In the genomic region with DNA sequence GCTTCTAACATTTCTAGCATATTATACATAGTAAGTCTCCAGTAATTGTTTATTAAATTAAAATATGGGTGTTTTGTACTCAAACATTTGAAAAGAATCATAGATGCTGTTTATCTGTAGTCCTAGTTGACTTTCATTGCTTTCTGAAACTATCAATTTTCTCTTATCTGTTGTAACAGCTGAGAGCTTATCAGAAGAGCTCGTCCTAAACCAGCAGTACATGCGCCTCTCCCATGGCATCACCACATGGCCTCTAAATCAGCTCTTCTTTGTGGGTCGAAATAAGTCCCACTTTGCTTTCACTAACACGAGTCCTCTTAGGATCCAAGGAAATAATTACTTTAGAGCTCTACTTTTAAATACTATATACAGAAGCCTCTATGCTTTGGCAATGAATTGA, we compare ENCODE assay signal across 21 cellular contexts. TPM values are rescaled to one million over a fixed set of nuclear protein-coding genes. Genes with fewer than 3 reads are reported as not detected.
DNase-seq lines count a peak whose midpoint lies in the region; ATAC-seq, FAIRE-seq and TF ChIP-seq lines count a peak whose summit lies in the region.
"Had no signal": no experiment of that assay in that cellular context is flagged by ENCODE, and none has a peak within 500 bp of the region (broad histone marks: within the 10 kb centered on the region; RNA-seq: fewer than 3 reads in every experiment).

No MANE protein-coding gene starts in this region.

- peaks cover 20% of the 10 kb centered on the region for H3K4me1 Mint-ChIP-seq in astrocyte (ENCODE audit: low read depth, unreplicated experiment)
- peaks cover 44 to 76% (median 62%) of the 10 kb centered on the region in 3 donors for H3K4me1 Mint-ChIP-seq in naive B cell

- H3K27me3 Mint-ChIP-seq in astrocyte (ENCODE audit: low read depth, unreplicated experiment): no peaks in the 10 kb centered on the region
- H3K27me3 Mint-ChIP-seq in naive B cell: no peaks in the 10 kb centered on the region
- H3K27me3 Mint-ChIP-seq: CD4-positive, alpha-beta T cell had no signal

- H3K9me2 ChIP-seq in GM23248 (ENCODE audit: insufficient read depth): no peaks in the 10 kb centered on the region

- in situ Hi-C loops in GM23248 (cut with MboI): no loop called here

- H3K9me3 ChIP-seq in astrocyte (ENCODE audit: insufficient read depth, low read depth, low read length) (no peaks in the 10 kb centered on the region), GM23248 (ENCODE audit: low read depth) (no peaks in the 10 kb centered on the region)
- H3K9me3 ChIP-seq: A549, HAP-1 had no signal

- TF ChIP-seq CTCF in C4-2B (conservative IDR thresholded peaks at IDR 0.05) (no peak), astrocyte (IDR thresholded peaks at IDR 0.05; ENCODE audit: insufficient read depth, low read depth, low read length) (no peak)

- DNase-seq in astrocyte (ENCODE audit: low read depth) (no peak), naive B cell (no peak), T-helper 2 cell (no peak), GM23248 (no peak), kidney tubule cell (ENCODE audit: low spot score) (no peak)
- DNase-seq: CD4-positive, alpha-beta T cell; KG1; NCI-H1092; NCI-H146; NCI-H2029 treated with DMSO at 0.1 percent for 48 hours; NCI-H510A treated with DMSO at 0.1 percent for 48 hours; NCI-H748 treated with DMSO at 0.1 percent for 48 hours; SIG-M5 had no signal

- H3K4me2 ChIP-seq in astrocyte (ENCODE audit: low read length) (no peak overlapping the region), GM23248 (ENCODE audit: unreplicated experiment) (no peak overlapping the region)
- H3K4me2 ChIP-seq: A549, GM23338 had no signal

- H2AFZ ChIP-seq in astrocyte (ENCODE audit: low read depth, low read length): no peak overlapping the region
- H2AFZ ChIP-seq in GM23248: no peak overlapping the region
- H2AFZ ChIP-seq: GM23338 had no signal

- no peak for FAIRE-seq in astrocyte (lab: Jason Lieb, UNC)
- FAIRE-seq: A549, GM12891, GM18507 had no signal

- no peak overlapping the region for H3K9ac ChIP-seq in astrocyte (ENCODE audit: low read length)
- H3K9ac ChIP-seq in GM23248: no peak overlapping the region

- no peaks in the 10 kb centered on the region for H3K27me3 ChIP-seq in astrocyte (ENCODE audit: insufficient read depth, low read length)
- H3K27me3 ChIP-seq in GM23248 (replicated peaks; ENCODE audit: insufficient read depth): no peaks in the 10 kb centered on the region

- peaks cover 5% of the 10 kb centered on the region; the same call in 1 of the 2 replicates for H3F3A ChIP-seq in GM23248 (ENCODE audit: insufficient read depth)

- no peak overlapping the region for H3K27ac Mint-ChIP-seq in astrocyte (ENCODE audit: unreplicated experiment)
- H3K27ac Mint-ChIP-seq in naive B cell: peak overlapping the region in 4 of 6 donors; percentile 8 to 58 (median 46)
- H3K27ac Mint-ChIP-seq: CD4-positive, alpha-beta T cell; GM23338 had no signal

- H3K27ac ChIP-seq in C4-2B (peak overlapping the region; percentile 40; the same call in 1 of the 2 replicates), astrocyte (ENCODE audit: low read depth, low read length) (peak overlapping the region; percentile 11), GM23248 (no peak overlapping the region)
- H3K27ac ChIP-seq: A549, HL-60 had no signal

- H3K4me3 Mint-ChIP-seq in astrocyte (ENCODE audit: unreplicated experiment) (no peak overlapping the region), naive B cell (peak overlapping the region in 1 of 8 donors; percentile 31)
- H3K4me3 Mint-ChIP-seq: CD4-positive, alpha-beta T cell; GM23338 had no signal

- H3K4me3 ChIP-seq in astrocyte (ENCODE audit: insufficient read depth, low read depth, low read length) (no peak overlapping the region), GM23248 (no peak overlapping the region)
- H3K4me3 ChIP-seq: A549, GM23338, HAP-1 had no signal

- H3K9me3 Mint-ChIP-seq in astrocyte (ENCODE audit: unreplicated experiment): no peaks in the 10 kb centered on the region
- H3K9me3 Mint-ChIP-seq in naive B cell: no peaks in the 10 kb centered on the region
- H3K9me3 Mint-ChIP-seq: CD4-positive, alpha-beta T cell; GM23338 had no signal

- peaks cover 4% of the 10 kb centered on the region for H3K36me3 Mint-ChIP-seq in astrocyte (ENCODE audit: low read depth, unreplicated experiment)
- H3K36me3 Mint-ChIP-seq in naive B cell: peaks cover 6 to 8% of the 10 kb centered on the region in 2 donors

- WGBS in GM23248 (ENCODE audit: low coverage in 1 of 2, low lambda C conversion rate in 2 of 2, missing lambda C conversion rate in 2 of 2), 2 experiments: 93 to 98% methylated on average over 4 of the region's 4 CpGs

- H3K4me1 ChIP-seq in astrocyte (ENCODE audit: insufficient read depth, low read length) (no peaks in the 10 kb centered on the region), GM23248 (ENCODE audit: insufficient read depth) (no peaks in the 10 kb centered on the region)
- H3K4me1 ChIP-seq: HAP-1 had no signal

- peaks cover 66% of the 10 kb centered on the region for H4K20me1 ChIP-seq in astrocyte (ENCODE audit: insufficient read depth, low read length)
- 0 out of 2 replicates have a peak, but pooled peaks cover 8% of the 10 kb centered on the region for H4K20me1 ChIP-seq in GM23248 (ENCODE audit: insufficient read depth)

- H3K79me2 ChIP-seq in astrocyte (ENCODE audit: insufficient read depth, low read length) (peaks cover 90% of the 10 kb centered on the region), GM23248 (ENCODE audit: insufficient read depth) (peaks cover 94% of the 10 kb centered on the region)

- H3K36me3 ChIP-seq in astrocyte (ENCODE audit: insufficient read depth, low read length) (no peaks in the 10 kb centered on the region), GM23248 (ENCODE audit: low read depth) (no peaks in the 10 kb centered on the region)
- H3K36me3 ChIP-seq: HAP-1 had no signal

- no peak for ATAC-seq in SK-N-SH treated with all-trans-retinoic acid at 6 μM for 48 hours
- ATAC-seq in naive B cell (ENCODE audit: low read depth in 2 of 2): no peak
- ATAC-seq: GM23338 had no signal

TF ChIP-seq in SK-N-SH treated with all-trans-retinoic acid at 6 μM for 48 hours, 23 proteins besides CTCF, POLR2A, EP300 and RAD21:
- TF ChIP-seq, protein P1, sequence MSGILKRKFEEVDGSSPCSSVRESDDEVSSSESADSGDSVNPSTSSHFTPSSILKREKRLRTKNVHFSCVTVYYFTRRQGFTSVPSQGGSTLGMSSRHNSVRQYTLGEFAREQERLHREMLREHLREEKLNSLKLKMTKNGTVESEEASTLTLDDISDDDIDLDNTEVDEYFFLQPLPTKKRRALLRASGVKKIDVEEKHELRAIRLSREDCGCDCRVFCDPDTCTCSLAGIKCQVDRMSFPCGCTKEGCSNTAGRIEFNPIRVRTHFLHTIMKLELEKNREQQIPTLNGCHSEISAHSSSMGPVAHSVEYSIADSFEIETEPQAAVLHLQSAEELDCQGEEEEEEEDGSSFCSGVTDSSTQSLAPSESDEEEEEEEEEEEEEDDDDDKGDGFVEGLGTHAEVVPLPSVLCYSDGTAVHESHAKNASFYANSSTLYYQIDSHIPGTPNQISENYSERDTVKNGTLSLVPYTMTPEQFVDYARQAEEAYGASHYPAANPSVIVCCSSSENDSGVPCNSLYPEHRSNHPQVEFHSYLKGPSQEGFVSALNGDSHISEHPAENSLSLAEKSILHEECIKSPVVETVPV (CRISPR knock-in tag; IDR thresholded peaks at IDR 0.05): no peak
- TF ChIP-seq ARNTL (CRISPR knock-in tag; IDR thresholded peaks at IDR 0.05; ENCODE audit: borderline replicate concordance, low read depth) (no peak), CSDC2 (CRISPR knock-in tag; IDR thresholded peaks at IDR 0.05) (no peak), TCF4 (CRISPR knock-in tag; IDR thresholded peaks at IDR 0.05; ENCODE audit: borderline replicate concordance) (peak; percentile 60; the same call in 1 of the 2 replicates)

RNA-seq across cellular contexts. Expression of a gene that starts 55.1 kb away (rescaled TPM):
- total RNA-seq in astrocyte: 101 and 103 TPM in 2 replicates
- 10 to 100 TPM; 12.9 to 77.5 (median 19.5) TPM for polyA plus RNA-seq in naive B cell (ENCODE audit: low read depth in 6 of 6)
- 42.3 and 57.0 TPM in 2 replicates for total RNA-seq in GM23248 (2014; rRNA removed; shearing (Covaris generic))
- 40.9 and 42.8 TPM in 2 replicates for polyA plus RNA-seq in GM23248 (2016; fragmentation: Nextera tagmentation; extraction: Ambion mirVana)
